Comparison of ENCODE assay signal across 20 cellular contexts in genomic region chr2:235864746-235865535, GRCh38.
DNase-seq lines count a peak whose midpoint lies in the region; ATAC-seq and TF ChIP-seq lines count a peak whose summit lies in the region.
"Had no signal": no experiment of that assay in that cellular context is flagged by ENCODE, and none has a peak within 500 bp of the region (broad histone marks: within the 10 kb centered on the region; RNA-seq: fewer than 3 reads in every experiment).

No MANE protein-coding gene starts in this region.

- DNase-seq in GM04503 (ENCODE audit: low read depth) (peak; percentile 3), WTC11 (ENCODE audit: low spot score) (peak; percentile 20), fibroblast of peridontal ligament (ENCODE audit: extremely low read depth) (peak; percentile 61), retina (peak; percentile 74), iPS-NIHi11 (ENCODE audit: low spot score) (no peak)
- no peak for DNase-seq in activated CD4-positive, alpha-beta T cell treated with anti-CD3 and anti-CD28 coated beads for 1 hour
- DNase-seq: activated CD4-positive, CD25-positive, alpha-beta regulatory T cell treated with anti-CD3 and anti-CD28 coated beads, Interleukin-2, amount 50 U/mL, for 72 hours; endodermal cell; foreskin melanocyte; left cardiac atrium; NCI-H1436; NK-92 treated with Interleukin-12 subunit alpha and Interleukin-12 subunit beta, amount 100 ng/mL, for 24 hours; pancreas; stimulated activated CD4-positive, alpha-beta T cell treated with anti-CD3 and anti-CD28 coated beads, Interleukin-4, amount 100 ng/mL, for 4 hours had no signal

- H3K9me3 Mint-ChIP-seq in WTC11, result no peaks in the 10 kb centered on the region
- H3K9me3 Mint-ChIP-seq: activated T-helper 17 cell treated with anti-CD3 and anti-CD28 coated beads, Interleukin-2, amount 50 U/mL, for 72 hours; endodermal cell; T-helper 2 cell treated with Interferon-gamma antibody and Interleukin-4, amounts not matched to agents 5 μg/mL and 100 μg/mL, for 36 hours had no signal

- no peak for ATAC-seq in WTC11
- ATAC-seq in GM21526 (IDR thresholded peaks at IDR 0.05; ENCODE audit: low FRiP score, unreplicated experiment), result no peak
- no peak for ATAC-seq in GM18511 (IDR thresholded peaks at IDR 0.05; ENCODE audit: unreplicated experiment)
- ATAC-seq: activated T-helper 17 cell treated with anti-CD3 and anti-CD28 coated beads, Interleukin-2, amount 50 U/mL, for 72 hours; GM12878; left cardiac atrium; pancreas had no signal

- POLR2A ChIA-PET in WTC11 (lab: Charles Lee), result no interaction called here

- peak overlapping the region; percentile 47; the same call in 1 of the 2 replicates for H3K27ac Mint-ChIP-seq in WTC11
- H3K27ac Mint-ChIP-seq: activated T-helper 17 cell treated with anti-CD3 and anti-CD28 coated beads, Interleukin-2, amount 50 U/mL, for 72 hours; B cell; endodermal cell; T-helper 2 cell treated with Interferon-gamma antibody and Interleukin-4, amounts not matched to agents 5 μg/mL and 100 μg/mL, for 36 hours had no signal

- no peaks in the 10 kb centered on the region for H3K27me3 Mint-ChIP-seq in WTC11 (ENCODE audit: low read depth)

- peak overlapping the region; percentile 17; the same call in 1 of the 2 replicates for H3K4me3 Mint-ChIP-seq in WTC11
- H3K4me3 Mint-ChIP-seq: activated T-helper 17 cell treated with anti-CD3 and anti-CD28 coated beads, Interleukin-2, amount 50 U/mL, for 72 hours; B cell; endodermal cell; T-helper 2 cell treated with Interferon-gamma antibody and Interleukin-4, amounts not matched to agents 5 μg/mL and 100 μg/mL, for 36 hours had no signal

- TF ChIP-seq CTCF in WTC11 (IDR thresholded peaks at IDR 0.05), result no peak

- H3K4me1 Mint-ChIP-seq in WTC11, result peaks cover 43% of the 10 kb centered on the region
- H3K4me1 Mint-ChIP-seq: activated T-helper 17 cell treated with anti-CD3 and anti-CD28 coated beads, Interleukin-2, amount 50 U/mL, for 72 hours; B cell had no signal

- CTCF ChIA-PET in WTC11 (lab: Charles Lee), result interaction anchor here (0.7 to 1.8 kb wide), 4 partner anchors 40 to 314 kb away, joined by 3 to 6 read pairs (median 4); no protein-coding TSS in a partner anchor

- peaks cover 10% of the 10 kb centered on the region for H3K36me3 Mint-ChIP-seq in WTC11

TF ChIP-seq in WTC11, 78 proteins besides CTCF, POLR2A, EP300 and RAD21:
- no peak for TF ChIP-seq CBFB (CRISPR knock-in tag; IDR thresholded peaks at IDR 0.05; ENCODE audit: low read depth)
- no peak for TF ChIP-seq RORB (CRISPR knock-in tag; IDR thresholded peaks at IDR 0.05)
- TF ChIP-seq FOXK1 (CRISPR knock-in tag; IDR thresholded peaks at IDR 0.05), result no peak
- no peak for TF ChIP-seq USF2 (CRISPR knock-in tag; IDR thresholded peaks at IDR 0.05)
- TF ChIP-seq NFATC4 (CRISPR knock-in tag; IDR thresholded peaks at IDR 0.05), result no peak
- TF ChIP-seq CREB1 (CRISPR knock-in tag; IDR thresholded peaks at IDR 0.05), result no peak
- no peak for TF ChIP-seq MYBL2 (CRISPR knock-in tag; IDR thresholded peaks at IDR 0.05)
- TF ChIP-seq TP53 (CRISPR knock-in tag; IDR thresholded peaks at IDR 0.05), result no peak
- no peak for TF ChIP-seq ZNF423 (CRISPR knock-in tag; IDR thresholded peaks at IDR 0.05)
- TF ChIP-seq ETV6 (CRISPR knock-in tag; IDR thresholded peaks at IDR 0.05), result no peak
- TF ChIP-seq ZNF121 (CRISPR knock-in tag; IDR thresholded peaks at IDR 0.05), result no peak
- TF ChIP-seq NR2C2 (CRISPR knock-in tag; IDR thresholded peaks at IDR 0.05), result no peak
- TF ChIP-seq ESRRA (CRISPR knock-in tag; IDR thresholded peaks at IDR 0.05; ENCODE audit: borderline replicate concordance), result no peak

Comparison
In these comparisons a context has a peak if more than half of its experiments do, and no peak if none do; other contexts are left out.
1. DNase-seq: peak in GM04503 (single experiment), WTC11 (single experiment), fibroblast of peridontal ligament (single experiment) and retina (single experiment); none in iPS-NIHi11 (single experiment) and activated CD4-positive, alpha-beta T cell treated with anti-CD3 and anti-CD28 coated beads for 1 hour (single experiment).